ENCODE assay signal across 21 cellular contexts in the genomic region with DNA sequence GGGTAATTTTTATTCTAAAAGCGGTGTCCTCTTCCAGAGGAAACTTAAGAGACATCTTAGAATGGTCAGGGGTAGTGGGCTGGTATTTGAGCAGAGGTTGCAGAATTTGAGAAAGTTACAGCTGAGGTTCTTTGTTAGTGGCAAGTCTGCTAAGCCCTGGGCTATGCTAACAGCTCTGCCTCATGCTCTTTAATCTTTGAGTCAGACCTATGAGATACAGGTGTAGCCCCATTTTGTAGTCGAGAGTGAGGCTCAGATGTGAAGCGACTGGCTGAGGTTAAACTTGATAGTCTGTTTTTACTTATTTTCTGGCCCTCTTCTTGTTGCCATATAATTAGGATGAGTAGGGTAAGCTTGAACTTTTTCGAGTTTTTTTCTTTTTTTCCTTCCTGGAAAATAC. TPM values are rescaled to one million over a fixed set of nuclear protein-coding genes. Genes with fewer than 3 reads are reported as not detected.
DNase-seq lines count a peak whose midpoint lies in the region; ATAC-seq lines count a peak whose summit lies in the region.
"Had no signal": no experiment of that assay in that cellular context is flagged by ENCODE, and none has a peak within 500 bp of the region (broad histone marks: within the 10 kb centered on the region; RNA-seq: fewer than 3 reads in every experiment).

No MANE protein-coding gene starts in this region.

- no peak overlapping the region for H3K9ac ChIP-seq in Karpas-422 (ENCODE audit: low read length)

- no peaks in the 10 kb centered on the region for H3K27me3 Mint-ChIP-seq in activated naive CD4-positive, alpha-beta T cell treated with anti-CD3 and anti-CD28 coated beads, Interleukin-2, amount 10 ng/mL, durations not matched to agents 7 days and 5 days
- H3K27me3 Mint-ChIP-seq in activated naive CD8-positive, alpha-beta T cell: no peaks in the 10 kb centered on the region
- H3K27me3 Mint-ChIP-seq: CD4-positive, alpha-beta memory T cell had no signal

- no peak overlapping the region for H3K27ac ChIP-seq in Karpas-422 (ENCODE audit: low read length)
- H3K27ac ChIP-seq: esophagus squamous epithelium, thoracic aorta had no signal

- H3K9me2 ChIP-seq in Karpas-422 (replicated peaks; ENCODE audit: insufficient read depth, low read length): no peaks in the 10 kb centered on the region

- H3K4me1 ChIP-seq in Karpas-422 (ENCODE audit: low read length): peaks cover 13% of the 10 kb centered on the region

- H3K36me3 Mint-ChIP-seq in activated naive CD4-positive, alpha-beta T cell treated with anti-CD3 and anti-CD28 coated beads, Interleukin-2, amount 10 ng/mL, durations not matched to agents 7 days and 5 days: peaks cover 60% of the 10 kb centered on the region
- H3K36me3 Mint-ChIP-seq in activated naive CD8-positive, alpha-beta T cell: peaks cover 14% of the 10 kb centered on the region
- peaks cover 93% of the 10 kb centered on the region for H3K36me3 Mint-ChIP-seq in stimulated activated effector memory CD8-positive, alpha-beta T cell treated with anti-CD3 and anti-CD28 coated beads, Interleukin-12 subunit alpha, Interleukin-12 subunit beta, amount 100 ng/mL, for 72 hours

- H3K4me3 Mint-ChIP-seq in activated naive CD4-positive, alpha-beta T cell treated with anti-CD3 and anti-CD28 coated beads, Interleukin-2, amount 10 ng/mL, durations not matched to agents 7 days and 5 days: no peak overlapping the region
- no peak overlapping the region for H3K4me3 Mint-ChIP-seq in activated naive CD8-positive, alpha-beta T cell
- no peak overlapping the region for H3K4me3 Mint-ChIP-seq in stimulated activated effector memory CD8-positive, alpha-beta T cell treated with anti-CD3 and anti-CD28 coated beads, Interleukin-12 subunit alpha, Interleukin-12 subunit beta, amount 100 ng/mL, for 72 hours
- H3K4me3 Mint-ChIP-seq: mesothelial cell of epicardium had no signal

- peaks cover 25% of the 10 kb centered on the region for H4K20me1 ChIP-seq in Karpas-422 (ENCODE audit: insufficient read depth, low read depth, low read length)

- H3K9me3 ChIP-seq in Karpas-422 (ENCODE audit: low read length): no peaks in the 10 kb centered on the region
- H3K9me3 ChIP-seq: esophagus squamous epithelium, thoracic aorta had no signal

- H2AFZ ChIP-seq in Karpas-422 (ENCODE audit: low read length): no peak overlapping the region

- H3K4me1 Mint-ChIP-seq in activated naive CD4-positive, alpha-beta T cell treated with anti-CD3 and anti-CD28 coated beads, Interleukin-2, amount 10 ng/mL, durations not matched to agents 7 days and 5 days: peaks cover 36% of the 10 kb centered on the region
- H3K4me1 Mint-ChIP-seq in activated naive CD8-positive, alpha-beta T cell (ENCODE audit: low read depth): peaks cover 41% of the 10 kb centered on the region
- peaks cover 15% of the 10 kb centered on the region for H3K4me1 Mint-ChIP-seq in stimulated activated effector memory CD8-positive, alpha-beta T cell treated with anti-CD3 and anti-CD28 coated beads, Interleukin-12 subunit alpha, Interleukin-12 subunit beta, amount 100 ng/mL, for 72 hours

- H3K9me3 Mint-ChIP-seq in activated naive CD4-positive, alpha-beta T cell treated with anti-CD3 and anti-CD28 coated beads, Interleukin-2, amount 10 ng/mL, durations not matched to agents 7 days and 5 days: no peaks in the 10 kb centered on the region
- no peaks in the 10 kb centered on the region for H3K9me3 Mint-ChIP-seq in activated naive CD8-positive, alpha-beta T cell (ENCODE audit: low read depth)
- H3K9me3 Mint-ChIP-seq in stimulated activated effector memory CD8-positive, alpha-beta T cell treated with anti-CD3 and anti-CD28 coated beads, Interleukin-12 subunit alpha, Interleukin-12 subunit beta, amount 100 ng/mL, for 72 hours: no peaks in the 10 kb centered on the region
- H3K9me3 Mint-ChIP-seq: mesothelial cell of epicardium had no signal

- H3K27me3 ChIP-seq in Karpas-422 (ENCODE audit: low read length): no peaks in the 10 kb centered on the region
- H3K27me3 ChIP-seq: esophagus squamous epithelium had no signal

- no peak overlapping the region for H3K4me2 ChIP-seq in Karpas-422 (ENCODE audit: low read depth, low read length, poor library complexity, severe bottlenecking)

- no peak for ATAC-seq in stimulated activated effector memory CD8-positive, alpha-beta T cell treated with anti-CD3 and anti-CD28 coated beads, Interleukin-12 subunit alpha, Interleukin-12 subunit beta, amount 100 ng/mL, for 72 hours
- no peak for ATAC-seq in GM18861 (IDR thresholded peaks at IDR 0.05; ENCODE audit: unreplicated experiment)
- ATAC-seq: left colon had no signal

- DNase-seq in activated naive CD4-positive, alpha-beta T cell treated with anti-CD3 and anti-CD28 coated beads, Interleukin-2, amount 10 ng/mL, durations not matched to agents 7 days and 5 days: no peak
- DNase-seq in activated naive CD4-positive, alpha-beta T cell treated with anti-CD3 and anti-CD28 coated beads, Interleukin-2, amount 50 U/mL, for 16 hours: no peak
- DNase-seq in Karpas-422 (peak; percentile 55), mucosa of gallbladder (ENCODE audit: low spot score) (no peak), globus pallidus (ENCODE audit: low spot score) (no peak)
- no peak for DNase-seq in stimulated activated effector memory CD8-positive, alpha-beta T cell treated with anti-CD3 and anti-CD28 coated beads, Interleukin-12 subunit alpha, Interleukin-12 subunit beta, amount 100 ng/mL, for 72 hours (ENCODE audit: low spot score in 2 of 2)
- DNase-seq: activated effector memory CD4-positive, alpha-beta T cell treated with anti-CD3 and anti-CD28 coated beads, Interleukin-2, amount 50 U/mL, for 16 hours; CD4-positive, alpha-beta memory T cell; effector memory CD4-positive, alpha-beta T cell; esophagus squamous epithelium; glutamatergic neuron; GOT3; left colon; NCI-H2171; retina; SHP77 treated with DMSO at 0.1 percent for 48 hours; T-helper 1 cell had no signal

- peak overlapping the region; percentile 71 for H3K27ac Mint-ChIP-seq in activated naive CD4-positive, alpha-beta T cell treated with anti-CD3 and anti-CD28 coated beads, Interleukin-2, amount 10 ng/mL, durations not matched to agents 7 days and 5 days
- peak overlapping the region; percentile 34 for H3K27ac Mint-ChIP-seq in activated naive CD8-positive, alpha-beta T cell
- H3K27ac Mint-ChIP-seq in stimulated activated effector memory CD8-positive, alpha-beta T cell treated with anti-CD3 and anti-CD28 coated beads, Interleukin-12 subunit alpha, Interleukin-12 subunit beta, amount 100 ng/mL, for 72 hours: peak overlapping the region; percentile 50

- H3K36me3 ChIP-seq in Karpas-422 (ENCODE audit: insufficient read depth, low read length): peaks cover 34% of the 10 kb centered on the region

- peaks cover 11% of the 10 kb centered on the region for H3K79me2 ChIP-seq in Karpas-422 (ENCODE audit: low read length)

- CTCF ChIA-PET in activated naive CD4-positive, alpha-beta T cell treated with anti-CD3 and anti-CD28 coated beads, Interleukin-2, amount 10 ng/mL, durations not matched to agents 7 days and 5 days (lab: Charles Lee): no interaction called here

- no peak overlapping the region for H3K4me3 ChIP-seq in Karpas-422 (ENCODE audit: low read length)
- H3K4me3 ChIP-seq: esophagus squamous epithelium, thoracic aorta had no signal

RNA-seq across cellular contexts. Expression of a gene that starts 4.7 kb away (rescaled TPM):
- 407 and 515 TPM in 2 replicates for total RNA-seq in Karpas-422 (2014; rRNA removed; shearing (Covaris generic); ENCODE audit: low replicate concordance)
- 236 TPM for total RNA-seq in mucosa of gallbladder

RNA-seq across cellular contexts. Expression of a gene that starts 44.8 kb away (rescaled TPM):
- 17.0 and 31.1 TPM in 2 replicates for total RNA-seq in Karpas-422 (2014; rRNA removed; shearing (Covaris generic); ENCODE audit: low replicate concordance)
- total RNA-seq in mucosa of gallbladder: 42.3 TPM

RNA-seq across cellular contexts. Expression of a gene that starts 52.6 kb away (rescaled TPM):
- 85.3 and 106 TPM in 2 replicates for total RNA-seq in Karpas-422 (2014; rRNA removed; shearing (Covaris generic); ENCODE audit: low replicate concordance)
- 49.2 TPM for total RNA-seq in mucosa of gallbladder
